8 cellular contexts compared by ENCODE assay signal in the genomic region with DNA sequence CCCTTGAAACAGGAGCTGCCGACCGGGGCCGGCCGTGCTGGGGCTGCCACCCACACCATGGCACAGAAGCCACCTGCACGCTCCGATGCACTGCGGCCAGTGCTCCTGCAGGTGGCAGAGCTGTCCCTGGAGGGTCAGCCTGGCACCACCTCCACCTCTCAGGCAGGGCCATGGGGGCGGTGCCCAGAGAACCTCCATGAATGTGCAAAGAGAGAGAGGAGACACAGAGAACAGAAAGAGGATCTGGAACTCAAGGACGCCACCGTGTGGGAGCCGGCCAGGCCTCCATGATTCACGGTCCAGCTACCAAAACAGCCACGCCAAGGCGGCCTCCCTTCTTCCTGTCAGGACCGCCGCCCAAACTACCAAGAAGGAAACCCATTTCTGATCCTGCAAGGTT.
DNase-seq lines count a peak whose midpoint lies in the region; ATAC-seq and TF ChIP-seq lines count a peak whose summit lies in the region.
"Not testable (repeated sequence)": the region's sequence is repeated elsewhere in the genome, so short reads cannot be mapped to it uniquely, and the experiment has no call there.

No MANE protein-coding gene starts in this region.

- TF ChIP-seq CTCF in GM12872 (IDR thresholded peaks at IDR 0.05; ENCODE audit: insufficient read depth, low read depth, low read length) (peak; percentile 38), HFF-Myc (IDR thresholded peaks at IDR 0.05; ENCODE audit: low read depth, low read length, missing control alignments) (peak; percentile 7), dorsolateral prefrontal cortex (IDR thresholded peaks at IDR 0.05 in 54 of 56, conservative IDR thresholded peaks at IDR 0.05 in 2 of 56; ENCODE audit: low read depth in 1 of 56, partially characterized antibody in 56 of 56) (peak in 52 of 56 donors; percentile 20 to 62 (median 43)), right lobe of liver (IDR thresholded peaks at IDR 0.05) (peak in 3 of 4 donors; percentile 37 to 41 (median 38)), thyroid gland (IDR thresholded peaks at IDR 0.05) (peak in 1 of 6 experiments; percentile 44)

- not testable (repeated sequence) for H3K9me3 ChIP-seq in right lobe of liver, thyroid gland

- not testable (repeated sequence) for H3K27me3 ChIP-seq in dorsolateral prefrontal cortex, right lobe of liver, thyroid gland

- DNase-seq in HFF-Myc (ENCODE audit: extremely low read depth, low read depth), result not testable (repeated sequence)
- peak in 4 of 5 experiments; percentile 37 to 64 (median 62) for DNase-seq in T-helper 2 cell
- DNase-seq in activated T-cell treated with anti-CD3 and anti-CD28 coated beads, Interleukin-2, amount 50 U/mL, for 48 hours, result peak; percentile 79 to 86
- DNase-seq in dorsolateral prefrontal cortex, result peak; percentile 70 to 85 (median 80)
- peak; percentile 76 to 83 (median 79) for DNase-seq in right lobe of liver
- DNase-seq in stimulated activated CD4-positive, alpha-beta T cell treated with anti-CD3 and anti-CD28 coated beads, Interleukin-1b, Interleukin-23, amount 100 ng/mL, for 1 hour (ENCODE audit: low read depth in 2 of 2), result peak; percentile 41 to 50
- peak; percentile 86 to 87 for DNase-seq in thyroid gland

- not testable (repeated sequence) for TF ChIP-seq POLR2A in right lobe of liver (IDR thresholded peaks at IDR 0.05); thyroid gland (IDR thresholded peaks at IDR 0.05)

- intact Hi-C loops in dorsolateral prefrontal cortex (cut with DNase I); right lobe of liver (cut with DNase I); thyroid gland (cut with DNase I): not testable (repeated sequence)

- not testable (repeated sequence) for H3K4me3 ChIP-seq in HFF-Myc (replicated peaks; ENCODE audit: low read depth, low read length); dorsolateral prefrontal cortex; right lobe of liver; thyroid gland (replicated peaks in 1 of 3)

- peak overlapping the region in 7 of 59 donors; percentile 20 to 56 (median 33) for H3K27ac ChIP-seq in dorsolateral prefrontal cortex
- H3K27ac ChIP-seq in right lobe of liver, thyroid gland: not testable (repeated sequence)

- H3K4me1 ChIP-seq in right lobe of liver, thyroid gland: not testable (repeated sequence)

- not testable (repeated sequence) for H3K36me3 ChIP-seq in right lobe of liver, thyroid gland

- 0% methylated on average over 1 of the region's 16 CpGs for WGBS in right lobe of liver (ENCODE audit: insufficient coverage, low coverage, low lambda C conversion rate, missing lambda C conversion rate)
- no CpG with 5 or more reads among the region's 16 CpGs for WGBS in thyroid gland, 2 donors

- peak; percentile 56 to 75 (median 66) for ATAC-seq in right lobe of liver
